19 cellular contexts compared by ENCODE assay signal in genomic region chr10:115989621-115990020, GRCh38.
"Had no signal": no experiment of that assay in that cellular context is flagged by ENCODE, and none has a peak within 500 bp of the region (broad histone marks: within the 10 kb centered on the region; RNA-seq: fewer than 3 reads in every experiment).

No MANE protein-coding gene starts in this region.

- H3K36me3 ChIP-seq: ascending aorta, left lung, thyroid gland had no signal

- H3K27me3 ChIP-seq: ascending aorta, left lung, thyroid gland had no signal

- H3K4me3 ChIP-seq: ascending aorta, coronary artery, left lung, mucosa of descending colon, thyroid gland had no signal

- H3K9me3 Mint-ChIP-seq: activated CD4-positive, alpha-beta T cell treated with anti-CD3 and anti-CD28 coated beads, Interleukin-2, amount 10 ng/mL, durations not matched to agents 24 days and 14 days had no signal

- H3K4me1 ChIP-seq: ascending aorta, left lung, parathyroid adenoma, thyroid gland had no signal

- H3K79me2 ChIP-seq: parathyroid adenoma had no signal

- H3K27me3 Mint-ChIP-seq: activated CD4-positive, alpha-beta T cell treated with anti-CD3 and anti-CD28 coated beads, Interleukin-2, amount 10 ng/mL, durations not matched to agents 24 days and 14 days; naive thymus-derived CD4-positive, alpha-beta T cell; stimulated activated naive B cell treated with anti-CD40 and anti-IgM and Interleukin-4, amounts not matched to agents 10 μg/mL and 1 μg/mL and 100 μg/mL, for 72 hours had no signal

- H3K36me3 Mint-ChIP-seq: naive thymus-derived CD4-positive, alpha-beta T cell; stimulated activated naive B cell treated with anti-CD40 and anti-IgM and Interleukin-4, amounts not matched to agents 10 μg/mL and 1 μg/mL and 100 μg/mL, for 72 hours had no signal

- H3K27ac ChIP-seq: ascending aorta, coronary artery, left lung, parathyroid adenoma, thyroid gland had no signal

- H3K4me3 Mint-ChIP-seq: activated CD4-positive, alpha-beta T cell treated with anti-CD3 and anti-CD28 coated beads, Interleukin-2, amount 10 ng/mL, durations not matched to agents 24 days and 14 days; naive thymus-derived CD4-positive, alpha-beta T cell; stimulated activated naive B cell treated with anti-CD40 and anti-IgM and Interleukin-4, amounts not matched to agents 10 μg/mL and 1 μg/mL and 100 μg/mL, for 72 hours; T-helper 2 cell treated with Interferon-gamma antibody and Interleukin-4, amounts not matched to agents 5 μg/mL and 100 μg/mL, for 36 hours had no signal

- H3K27ac Mint-ChIP-seq: activated CD4-positive, alpha-beta T cell treated with anti-CD3 and anti-CD28 coated beads, Interleukin-2, amount 10 ng/mL, durations not matched to agents 24 days and 14 days; naive thymus-derived CD4-positive, alpha-beta T cell; stimulated activated naive B cell treated with anti-CD40 and anti-IgM and Interleukin-4, amounts not matched to agents 10 μg/mL and 1 μg/mL and 100 μg/mL, for 72 hours; T-helper 2 cell treated with Interferon-gamma antibody and Interleukin-4, amounts not matched to agents 5 μg/mL and 100 μg/mL, for 36 hours had no signal

- ATAC-seq: left lung; mucosa of descending colon; naive thymus-derived CD4-positive, alpha-beta T cell; stimulated activated naive B cell treated with anti-CD40 and anti-IgM and Interleukin-4, amounts not matched to agents 10 μg/mL and 1 μg/mL and 100 μg/mL, for 72 hours had no signal

- H3K9me3 ChIP-seq: mucosa of descending colon, thyroid gland had no signal

- H2AFZ ChIP-seq: parathyroid adenoma had no signal

- DNase-seq: activated CD4-positive, alpha-beta T cell treated with anti-CD3 and anti-CD28 coated beads, Interleukin-2, amount 10 ng/mL, durations not matched to agents 24 days and 14 days; activated CD4-positive, CD25-positive, alpha-beta regulatory T cell; activated CD8-positive, alpha-beta memory T cell treated with anti-CD3 and anti-CD28 coated beads for 24 hours; activated naive CD4-positive, alpha-beta T cell treated with Interleukin-2 at 50 U/mL for 16 hours; activated T-cell treated with anti-CD3 and anti-CD28 coated beads for 4 hours; central memory CD4-positive, alpha-beta T cell; effector CD4-positive, alpha-beta T cell; foreskin fibroblast; left lung; mucosa of descending colon; naive thymus-derived CD4-positive, alpha-beta T cell; stimulated activated CD4-positive, alpha-beta T cell treated with anti-CD3 and anti-CD28 coated beads, Interleukin-2, amount 100 ng/mL, for 48 hours; stimulated activated naive B cell treated with anti-CD40 and anti-IgM and Interleukin-4, amounts not matched to agents 10 μg/mL and 1 μg/mL and 100 μg/mL, for 72 hours; SW 1271; thyroid gland had no signal

- H3K4me1 Mint-ChIP-seq: activated CD4-positive, alpha-beta T cell treated with anti-CD3 and anti-CD28 coated beads, Interleukin-2, amount 10 ng/mL, durations not matched to agents 24 days and 14 days; naive thymus-derived CD4-positive, alpha-beta T cell; stimulated activated naive B cell treated with anti-CD40 and anti-IgM and Interleukin-4, amounts not matched to agents 10 μg/mL and 1 μg/mL and 100 μg/mL, for 72 hours had no signal

- H3K9ac ChIP-seq: parathyroid adenoma had no signal
